8 cellular contexts compared by ENCODE assay signal in the genomic region with DNA sequence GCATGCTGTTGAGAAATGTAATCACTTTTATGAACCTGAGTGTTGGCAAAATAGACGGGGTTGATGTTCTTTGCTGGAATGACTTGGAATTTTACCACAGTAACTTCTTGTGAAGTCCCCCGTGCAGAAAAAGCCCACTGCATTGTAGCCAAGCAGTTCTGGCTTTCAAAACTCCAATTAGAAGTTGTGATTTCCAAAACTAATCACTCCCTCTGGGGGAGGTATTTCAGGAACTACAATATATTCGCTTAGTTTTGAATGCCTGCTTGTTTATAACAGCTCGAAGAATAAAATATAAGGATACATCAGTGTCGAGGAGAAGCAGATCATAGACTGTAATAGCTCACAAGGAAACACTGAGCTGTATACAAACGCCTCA.
A peak's percentile ranks its signal among the peaks of the same experiment; 100 is the strongest.
DNase-seq lines count a peak whose midpoint lies in the region; ATAC-seq and TF ChIP-seq lines count a peak whose summit lies in the region.

No MANE protein-coding gene starts in this region.

- no peaks in the 10 kb centered on the region for H3K9me3 ChIP-seq in mononuclear cell (ENCODE audit: low read depth, low read length)

- TF ChIP-seq EP300 in Ishikawa (IDR thresholded peaks at IDR 0.05; ENCODE audit: borderline replicate concordance), result no peak

- peak; percentile 3 for ATAC-seq in GM18867 (IDR thresholded peaks at IDR 0.05; ENCODE audit: unreplicated experiment)

- no peak for DNase-seq in SIG-M5 treated with dmso at 0.1 percent for 504 hours (lab: John Stamatoyannopoulos, UW; ENCODE audit: unreplicated experiment)
- DNase-seq in NCI-H226, result no peak
- no peak for DNase-seq in DMS153 treated with DMSO at 0.1 percent for 48 hours (lab: John Stamatoyannopoulos, UW; ENCODE audit: unreplicated experiment)
- DNase-seq in NCI-H774 (lab: John Stamatoyannopoulos, UW), result no peak

- H3K4me1 ChIP-seq in mononuclear cell (ENCODE audit: insufficient read depth, low read length), result peaks cover 13% of the 10 kb centered on the region

- H3K27me3 ChIP-seq in mononuclear cell (ENCODE audit: insufficient read depth, low read length), result peaks cover 15% of the 10 kb centered on the region

- H3K4me3 ChIP-seq in mononuclear cell (ENCODE audit: low read length), result peak overlapping the region; percentile 50

- H3K27ac ChIP-seq in cingulate gyrus (ENCODE audit: low read depth, low read length), result peak overlapping the region; percentile 52

- TF ChIP-seq RAD21 in Ishikawa (IDR thresholded peaks at IDR 0.05; ENCODE audit: low read depth), result no peak

TF ChIP-seq in Ishikawa, 13 proteins besides CTCF, POLR2A, EP300 and RAD21:
- no peak for TF ChIP-seq ZBTB7A (IDR thresholded peaks at IDR 0.05; ENCODE audit: low read depth)
- TF ChIP-seq TEAD4 (IDR thresholded peaks at IDR 0.05), result peak; percentile 8; the same call in 1 of the 2 replicates
- TF ChIP-seq NFIC (IDR thresholded peaks at IDR 0.05), result no peak
TF ChIP-seq in Ishikawa: peak in this region for 1.
